In the genomic region with DNA sequence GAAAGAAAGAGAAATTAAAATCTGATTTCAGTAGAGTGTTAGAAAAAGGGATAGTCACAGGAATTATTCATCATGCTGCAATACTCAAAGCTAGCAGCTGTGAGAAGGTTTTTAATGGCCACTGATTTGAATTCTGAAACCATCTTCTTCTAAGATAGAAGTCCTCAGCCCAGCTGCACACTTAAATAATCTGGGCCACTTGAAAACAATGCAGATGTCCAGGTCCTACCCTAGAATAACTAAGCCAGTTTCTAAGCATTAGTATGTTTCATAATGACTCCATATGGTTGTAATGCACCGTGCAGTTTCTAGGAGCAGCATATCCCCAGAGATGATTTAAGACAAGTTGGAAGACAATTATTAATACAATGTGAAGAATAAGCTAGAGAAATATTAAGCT, we compare ENCODE assay signal across 17 cellular contexts.
DNase-seq lines count a peak whose midpoint lies in the region; ATAC-seq and TF ChIP-seq lines count a peak whose summit lies in the region.
"Had no signal": no experiment of that assay in that cellular context is flagged by ENCODE, and none has a peak within 500 bp of the region (broad histone marks: within the 10 kb centered on the region; RNA-seq: fewer than 3 reads in every experiment).

No MANE protein-coding gene starts in this region.

- H3K4me2 ChIP-seq in neural progenitor cell: no peak overlapping the region
- no peak overlapping the region for H3K4me2 ChIP-seq in MM.1S (ENCODE audit: low read depth, low read length)
- H3K4me2 ChIP-seq: BLaER1 had no signal

- no peaks in the 10 kb centered on the region for H3K27me3 ChIP-seq in neural progenitor cell
- H3K27me3 ChIP-seq in tibial artery: no peaks in the 10 kb centered on the region
- no peaks in the 10 kb centered on the region for H3K27me3 ChIP-seq in MM.1S (replicated peaks; ENCODE audit: insufficient read depth, low read length)
- H3K27me3 ChIP-seq: BLaER1, spleen, transverse colon had no signal

- peaks cover 56% of the 10 kb centered on the region for H3K4me1 Mint-ChIP-seq in WTC11
- peaks cover 10% of the 10 kb centered on the region for H3K4me1 Mint-ChIP-seq in neural progenitor cell
- H3K4me1 Mint-ChIP-seq: stimulated activated memory B cell treated with anti-CD40 and anti-IgM and Interleukin-4, amounts not matched to agents 10 μg/mL and 1 μg/mL and 100 μg/mL, for 72 hours had no signal

- H3K4me1 ChIP-seq in neural progenitor cell: peaks cover 12% of the 10 kb centered on the region
- peaks cover 0 to 4% (median 0%) of the 10 kb centered on the region in 4 donors for H3K4me1 ChIP-seq in tibial artery
- 0 out of 2 replicates have a peak, but pooled peaks cover 8% of the 10 kb centered on the region for H3K4me1 ChIP-seq in MM.1S (ENCODE audit: low read length)
- H3K4me1 ChIP-seq: BLaER1, spleen, transverse colon had no signal

- ATAC-seq in GM19043 (IDR thresholded peaks at IDR 0.05; ENCODE audit: low read depth, unreplicated experiment) (peak; percentile 66), GM21576 (IDR thresholded peaks at IDR 0.05; ENCODE audit: unreplicated experiment) (peak; percentile 71), HG03045 (IDR thresholded peaks at IDR 0.05; ENCODE audit: unreplicated experiment) (peak; percentile 66), WTC11 (no peak)
- ATAC-seq: stimulated activated memory B cell treated with anti-CD40 and anti-IgM and Interleukin-4, amounts not matched to agents 10 μg/mL and 1 μg/mL and 100 μg/mL, for 72 hours had no signal

- no peaks in the 10 kb centered on the region for H3F3A ChIP-seq in neural progenitor cell (ENCODE audit: low read depth)
- no peaks in the 10 kb centered on the region for H3F3A ChIP-seq in MM.1S (ENCODE audit: insufficient read depth, low read length)

- H3K9me3 ChIP-seq in neural progenitor cell (ENCODE audit: low read depth) (no peaks in the 10 kb centered on the region), tibial artery (no peaks in the 10 kb centered on the region), MM.1S (replicated peaks; ENCODE audit: insufficient read depth, low read length) (no peaks in the 10 kb centered on the region)
- H3K9me3 ChIP-seq: BLaER1, spleen, transverse colon had no signal

- no peaks in the 10 kb centered on the region for H3K9me2 ChIP-seq in MM.1S (replicated peaks; ENCODE audit: insufficient read depth, low read length)

- intact Hi-C loops in tibial artery (cut with DNase I; ENCODE audit: low total_unique reads): no loop called here

- no peak for DNase-seq in WTC11 (ENCODE audit: low spot score)
- DNase-seq in neural progenitor cell (ENCODE audit: low spot score): no peak
- DNase-seq in tibial artery: no peak
- no peak for DNase-seq in MM.1S
- DNase-seq in activated T-cell treated with anti-CD3 and anti-CD28 coated beads for 4 hours: no peak
- DNase-seq: cerebellar nuclear complex, NCI-H1105 treated with DMSO at 0.1 percent for 48 hours, NCI-H2171 treated with DMSO at 0.1 percent for 48 hours, Right ventricle myocardium superior, spleen, transverse colon had no signal

- H3K4me3 ChIP-seq in neural progenitor cell: no peak overlapping the region
- H3K4me3 ChIP-seq in tibial artery: no peak overlapping the region
- H3K4me3 ChIP-seq in MM.1S (ENCODE audit: low read length): no peak overlapping the region
- H3K4me3 ChIP-seq: BLaER1, spleen, transverse colon had no signal

- H3K27me3 Mint-ChIP-seq in WTC11 (ENCODE audit: low read depth) (no peaks in the 10 kb centered on the region), neural progenitor cell (ENCODE audit: insufficient read depth, low read depth) (no peaks in the 10 kb centered on the region)
- H3K27me3 Mint-ChIP-seq: stimulated activated memory B cell treated with anti-CD40 and anti-IgM and Interleukin-4, amounts not matched to agents 10 μg/mL and 1 μg/mL and 100 μg/mL, for 72 hours had no signal

- H4K20me1 ChIP-seq in neural progenitor cell (ENCODE audit: low read depth): no peaks in the 10 kb centered on the region
- H4K20me1 ChIP-seq in MM.1S (ENCODE audit: insufficient read depth, low read length): no peaks in the 10 kb centered on the region
- H4K20me1 ChIP-seq: BLaER1 had no signal

- H3K79me2 ChIP-seq in neural progenitor cell (ENCODE audit: low read depth) (no peaks in the 10 kb centered on the region), MM.1S (ENCODE audit: low read length) (no peaks in the 10 kb centered on the region)

- TF ChIP-seq CTCF in WTC11 (IDR thresholded peaks at IDR 0.05): no peak
- TF ChIP-seq CTCF in neural progenitor cell (IDR thresholded peaks at IDR 0.05): no peak
- TF ChIP-seq CTCF in tibial artery (IDR thresholded peaks at IDR 0.05): no peak
- TF ChIP-seq CTCF in MM.1S (IDR thresholded peaks at IDR 0.05; ENCODE audit: low read length): no peak

- H3K27ac ChIP-seq in neural progenitor cell: no peak overlapping the region
- H3K27ac ChIP-seq in tibial artery: no peak overlapping the region
- no peak overlapping the region for H3K27ac ChIP-seq in MM.1S (ENCODE audit: low read length)
- H3K27ac ChIP-seq: BLaER1, spleen, transverse colon had no signal

- peak overlapping the region; percentile 13; the same call in 1 of the 2 replicates for H3K27ac Mint-ChIP-seq in WTC11
- no peak overlapping the region for H3K27ac Mint-ChIP-seq in neural progenitor cell
- H3K27ac Mint-ChIP-seq: activated T-helper 2 cell treated with anti-CD3 and anti-CD28 coated beads, Interferon-gamma antibody, Interleukin-2, Interleukin-4, amounts not matched to agents 10 μg/mL and 5 μg/mL and 100 μg/mL, durations not matched to agents 14 hours and 24 hours and 36 hours; stimulated activated memory B cell treated with anti-CD40 and anti-IgM and Interleukin-4, amounts not matched to agents 10 μg/mL and 1 μg/mL and 100 μg/mL, for 72 hours had no signal

- H3K9me3 Mint-ChIP-seq in WTC11 (peaks cover 18% of the 10 kb centered on the region), neural progenitor cell (no peaks in the 10 kb centered on the region)
- H3K9me3 Mint-ChIP-seq: activated T-helper 2 cell treated with anti-CD3 and anti-CD28 coated beads, Interferon-gamma antibody, Interleukin-2, Interleukin-4, amounts not matched to agents 10 μg/mL and 5 μg/mL and 100 μg/mL, durations not matched to agents 14 hours and 24 hours and 36 hours; stimulated activated memory B cell treated with anti-CD40 and anti-IgM and Interleukin-4, amounts not matched to agents 10 μg/mL and 1 μg/mL and 100 μg/mL, for 72 hours had no signal

- CTCF ChIA-PET in WTC11 (lab: Charles Lee): no interaction called here

- no peak overlapping the region for H3K4me3 Mint-ChIP-seq in WTC11
- no peak overlapping the region for H3K4me3 Mint-ChIP-seq in neural progenitor cell
- H3K4me3 Mint-ChIP-seq: stimulated activated memory B cell treated with anti-CD40 and anti-IgM and Interleukin-4, amounts not matched to agents 10 μg/mL and 1 μg/mL and 100 μg/mL, for 72 hours had no signal

- H3K36me3 Mint-ChIP-seq in WTC11 (peaks cover 3% of the 10 kb centered on the region; the same call in 1 of the 2 replicates), neural progenitor cell (no peaks in the 10 kb centered on the region)
- H3K36me3 Mint-ChIP-seq: stimulated activated memory B cell treated with anti-CD40 and anti-IgM and Interleukin-4, amounts not matched to agents 10 μg/mL and 1 μg/mL and 100 μg/mL, for 72 hours had no signal

- H2AFZ ChIP-seq in neural progenitor cell (replicated peaks) (no peak overlapping the region), MM.1S (ENCODE audit: low read length) (no peak overlapping the region)

- POLR2A ChIA-PET in WTC11 (lab: Charles Lee): interaction anchor here (1.5 kb wide), 1 partner anchor 186 kb away, joined by 3 read pairs; no protein-coding TSS in a partner anchor

- no peak overlapping the region for H3K9ac ChIP-seq in neural progenitor cell
- H3K9ac ChIP-seq in MM.1S (ENCODE audit: low read length): no peak overlapping the region
- H3K9ac ChIP-seq: BLaER1 had no signal

- H3K36me3 ChIP-seq in neural progenitor cell: no peaks in the 10 kb centered on the region
- H3K36me3 ChIP-seq in tibial artery: no peaks in the 10 kb centered on the region
- H3K36me3 ChIP-seq in MM.1S (replicated peaks; ENCODE audit: insufficient read depth, low read length): no peaks in the 10 kb centered on the region
- H3K36me3 ChIP-seq: BLaER1, spleen, transverse colon had no signal

TF ChIP-seq in WTC11, 78 proteins besides CTCF, POLR2A, EP300 and RAD21 (continues in another document):
- TF ChIP-seq, protein P1, sequence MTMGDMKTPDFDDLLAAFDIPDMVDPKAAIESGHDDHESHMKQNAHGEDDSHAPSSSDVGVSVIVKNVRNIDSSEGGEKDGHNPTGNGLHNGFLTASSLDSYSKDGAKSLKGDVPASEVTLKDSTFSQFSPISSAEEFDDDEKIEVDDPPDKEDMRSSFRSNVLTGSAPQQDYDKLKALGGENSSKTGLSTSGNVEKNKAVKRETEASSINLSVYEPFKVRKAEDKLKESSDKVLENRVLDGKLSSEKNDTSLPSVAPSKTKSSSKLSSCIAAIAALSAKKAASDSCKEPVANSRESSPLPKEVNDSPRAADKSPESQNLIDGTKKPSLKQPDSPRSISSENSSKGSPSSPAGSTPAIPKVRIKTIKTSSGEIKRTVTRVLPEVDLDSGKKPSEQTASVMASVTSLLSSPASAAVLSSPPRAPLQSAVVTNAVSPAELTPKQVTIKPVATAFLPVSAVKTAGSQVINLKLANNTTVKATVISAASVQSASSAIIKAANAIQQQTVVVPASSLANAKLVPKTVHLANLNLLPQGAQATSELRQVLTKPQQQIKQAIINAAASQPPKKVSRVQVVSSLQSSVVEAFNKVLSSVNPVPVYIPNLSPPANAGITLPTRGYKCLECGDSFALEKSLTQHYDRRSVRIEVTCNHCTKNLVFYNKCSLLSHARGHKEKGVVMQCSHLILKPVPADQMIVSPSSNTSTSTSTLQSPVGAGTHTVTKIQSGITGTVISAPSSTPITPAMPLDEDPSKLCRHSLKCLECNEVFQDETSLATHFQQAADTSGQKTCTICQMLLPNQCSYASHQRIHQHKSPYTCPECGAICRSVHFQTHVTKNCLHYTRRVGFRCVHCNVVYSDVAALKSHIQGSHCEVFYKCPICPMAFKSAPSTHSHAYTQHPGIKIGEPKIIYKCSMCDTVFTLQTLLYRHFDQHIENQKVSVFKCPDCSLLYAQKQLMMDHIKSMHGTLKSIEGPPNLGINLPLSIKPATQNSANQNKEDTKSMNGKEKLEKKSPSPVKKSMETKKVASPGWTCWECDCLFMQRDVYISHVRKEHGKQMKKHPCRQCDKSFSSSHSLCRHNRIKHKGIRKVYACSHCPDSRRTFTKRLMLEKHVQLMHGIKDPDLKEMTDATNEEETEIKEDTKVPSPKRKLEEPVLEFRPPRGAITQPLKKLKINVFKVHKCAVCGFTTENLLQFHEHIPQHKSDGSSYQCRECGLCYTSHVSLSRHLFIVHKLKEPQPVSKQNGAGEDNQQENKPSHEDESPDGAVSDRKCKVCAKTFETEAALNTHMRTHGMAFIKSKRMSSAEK (CRISPR knock-in tag; IDR thresholded peaks at IDR 0.05; ENCODE audit: borderline replicate concordance): no peak
- TF ChIP-seq JAZF1 (CRISPR knock-in tag; IDR thresholded peaks at IDR 0.05) (no peak), CREM (CRISPR knock-in tag; IDR thresholded peaks at IDR 0.05) (no peak), MYBL2 (CRISPR knock-in tag; IDR thresholded peaks at IDR 0.05) (no peak), FOXP1 (CRISPR knock-in tag; IDR thresholded peaks at IDR 0.05; ENCODE audit: borderline replicate concordance) (no peak), ATF1 (CRISPR knock-in tag; IDR thresholded peaks at IDR 0.05) (no peak), GTF2I (CRISPR knock-in tag; conservative IDR thresholded peaks at IDR 0.05) (no peak)
